Comparison of ENCODE assay signal across 10 cellular contexts in the genomic region with DNA sequence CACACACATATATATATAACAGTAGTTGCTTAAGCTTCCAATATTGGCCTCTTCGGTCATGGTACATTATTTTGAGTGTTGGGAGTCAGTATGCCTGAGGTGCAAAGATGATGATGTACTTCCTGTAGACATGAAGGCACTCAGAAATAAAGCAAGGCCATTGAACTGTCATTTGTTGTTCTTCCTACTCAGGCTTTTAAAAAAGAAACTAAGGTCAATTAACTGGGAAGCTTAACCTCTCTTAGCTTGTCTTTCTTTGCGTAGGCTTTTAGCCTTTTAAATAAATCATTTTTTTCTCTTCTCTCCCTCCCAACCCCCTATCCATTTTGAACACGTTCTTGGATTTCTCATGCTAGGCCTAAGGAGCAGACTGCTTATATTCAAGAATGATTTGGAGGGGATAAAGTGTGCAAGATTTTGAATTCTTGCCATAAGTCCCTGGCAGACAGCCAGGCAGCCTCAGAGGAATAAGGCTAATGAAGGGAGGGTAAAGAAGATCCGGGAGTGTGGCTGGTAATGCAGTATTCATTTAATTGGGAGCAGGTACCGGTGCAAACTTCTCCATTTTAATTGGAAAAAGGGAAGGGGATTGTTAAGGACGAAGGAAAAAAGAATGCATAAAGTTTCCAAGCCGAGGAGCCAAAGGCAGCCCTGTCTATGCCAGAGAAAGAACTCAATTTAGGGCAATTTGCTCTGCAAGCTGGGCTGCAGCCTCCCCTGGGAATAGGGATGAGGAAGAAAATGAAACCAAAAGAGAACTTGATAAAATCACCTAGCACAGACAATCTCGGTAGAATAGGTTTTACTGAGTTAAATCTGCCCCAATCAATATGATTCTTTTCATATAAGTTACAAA.
DNase-seq lines count a peak whose midpoint lies in the region; ATAC-seq and TF ChIP-seq lines count a peak whose summit lies in the region.
"Had no signal": no experiment of that assay in that cellular context is flagged by ENCODE, and none has a peak within 500 bp of the region (broad histone marks: within the 10 kb centered on the region; RNA-seq: fewer than 3 reads in every experiment).

No MANE protein-coding gene starts in this region.

- H3K27me3 ChIP-seq in neural cell (ENCODE audit: insufficient read depth, low read depth, low read length), result no peaks in the 10 kb centered on the region

- TF ChIP-seq CTCF in Calu3 (IDR thresholded peaks at IDR 0.05; ENCODE audit: unreplicated experiment) (no peak), neural cell (IDR thresholded peaks at IDR 0.05; ENCODE audit: poor library complexity, severe bottlenecking) (no peak)

- no peaks in the 10 kb centered on the region for H4K20me1 ChIP-seq in neural cell (ENCODE audit: insufficient read depth)

- intact Hi-C loops in Calu3 (cut with micrococcal nuclease; ENCODE audit: unreplicated experiment), result no loop called here

- H3K4me2 ChIP-seq in neural cell (ENCODE audit: low read length), result no peak overlapping the region

- no peak overlapping the region for H3K27ac ChIP-seq in neural cell (ENCODE audit: low read length)

- H3K9me2 ChIP-seq in neural cell (ENCODE audit: insufficient read depth, low read length), result no peaks in the 10 kb centered on the region

- TF ChIP-seq EP300 in neural cell (conservative IDR thresholded peaks at IDR 0.05; ENCODE audit: poor library complexity, severe bottlenecking), result no peak

- H3K4me1 Mint-ChIP-seq in Calu3 (ENCODE audit: low read depth, unreplicated experiment), result peaks cover 9% of the 10 kb centered on the region
- H3K4me1 Mint-ChIP-seq in activated CD8-positive, alpha-beta memory T cell treated with anti-CD3 and anti-CD28 coated beads, Interleukin-2, amount 10 ng/mL, durations not matched to agents 7 days and 5 days, result no peaks in the 10 kb centered on the region

- no peaks in the 10 kb centered on the region for H3K36me3 Mint-ChIP-seq in Calu3 (ENCODE audit: insufficient read depth, unreplicated experiment)
- no peaks in the 10 kb centered on the region for H3K36me3 Mint-ChIP-seq in activated CD8-positive, alpha-beta memory T cell treated with anti-CD3 and anti-CD28 coated beads, Interleukin-2, amount 10 ng/mL, durations not matched to agents 7 days and 5 days

- ATAC-seq in GM18909 (IDR thresholded peaks at IDR 0.05; ENCODE audit: poor library complexity, unreplicated experiment) (no peak), GM18519 (IDR thresholded peaks at IDR 0.05; ENCODE audit: low FRiP score, unreplicated experiment) (no peak), left lobe of liver (no peak)
- ATAC-seq in activated CD8-positive, alpha-beta memory T cell treated with anti-CD3 and anti-CD28 coated beads, Interleukin-2, amount 10 ng/mL, durations not matched to agents 7 days and 5 days, result no peak
- ATAC-seq: esophagus mucosa had no signal

- no peaks in the 10 kb centered on the region for H3K27me3 Mint-ChIP-seq in Calu3 (ENCODE audit: unreplicated experiment)
- H3K27me3 Mint-ChIP-seq in activated CD8-positive, alpha-beta memory T cell treated with anti-CD3 and anti-CD28 coated beads, Interleukin-2, amount 10 ng/mL, durations not matched to agents 7 days and 5 days, result no peaks in the 10 kb centered on the region

- H3K9me3 ChIP-seq in neural cell (ENCODE audit: low read length), result no peaks in the 10 kb centered on the region

- H3K4me3 ChIP-seq in neural cell (ENCODE audit: low read length), result no peak overlapping the region

- H3K79me2 ChIP-seq in neural cell (replicated peaks; ENCODE audit: insufficient read depth, low read length), result no peaks in the 10 kb centered on the region

- H3K27ac Mint-ChIP-seq in Calu3 (ENCODE audit: unreplicated experiment), result peak overlapping the region; percentile 7
- no peak overlapping the region for H3K27ac Mint-ChIP-seq in activated CD8-positive, alpha-beta memory T cell treated with anti-CD3 and anti-CD28 coated beads, Interleukin-2, amount 10 ng/mL, durations not matched to agents 7 days and 5 days

- peak overlapping the region; percentile 59 for H3K4me3 Mint-ChIP-seq in Calu3 (ENCODE audit: low read depth, unreplicated experiment)
- H3K4me3 Mint-ChIP-seq in activated CD8-positive, alpha-beta memory T cell treated with anti-CD3 and anti-CD28 coated beads, Interleukin-2, amount 10 ng/mL, durations not matched to agents 7 days and 5 days, result no peak overlapping the region

- no peak for DNase-seq in Calu3
- peak; percentile 35 for DNase-seq in NCI-H146 treated with DMSO at 0.1 percent for 48 hours (lab: John Stamatoyannopoulos, UW; ENCODE audit: unreplicated experiment)
- DNase-seq in amniotic epithelial cell (ENCODE audit: low read depth), result peak; percentile 3
- DNase-seq in activated CD8-positive, alpha-beta memory T cell treated with anti-CD3 and anti-CD28 coated beads, Interleukin-2, amount 10 ng/mL, durations not matched to agents 7 days and 5 days, result no peak
- no peak for DNase-seq in left lobe of liver (ENCODE audit: low spot score)
- DNase-seq: stimulated activated CD4-positive, alpha-beta T cell treated with anti-CD3 and anti-CD28 coated beads, Interleukin-4, amount 100 ng/mL, for 1 hour had no signal

- H2AFZ ChIP-seq in neural cell (ENCODE audit: low read depth, low read length), result no peak overlapping the region

- H3K36me3 ChIP-seq in neural cell (ENCODE audit: insufficient read depth, low read length), result no peaks in the 10 kb centered on the region

- no peaks in the 10 kb centered on the region for H3K9me3 Mint-ChIP-seq in Calu3 (ENCODE audit: low read depth, unreplicated experiment)
- peaks cover 3% of the 10 kb centered on the region for H3K9me3 Mint-ChIP-seq in activated CD8-positive, alpha-beta memory T cell treated with anti-CD3 and anti-CD28 coated beads, Interleukin-2, amount 10 ng/mL, durations not matched to agents 7 days and 5 days (ENCODE audit: low read depth)

- no peak overlapping the region for H3K9ac ChIP-seq in neural cell (ENCODE audit: low read length)

- CTCF ChIA-PET in Calu3 (lab: Charles Lee), result no interaction called here
- CTCF ChIA-PET in activated CD8-positive, alpha-beta memory T cell treated with anti-CD3 and anti-CD28 coated beads, Interleukin-2, amount 10 ng/mL, durations not matched to agents 7 days and 5 days (lab: Charles Lee), result no interaction called here

- TF ChIP-seq RAD21 in neural cell (conservative IDR thresholded peaks at IDR 0.05), result no peak

- H3F3A ChIP-seq in neural cell (ENCODE audit: insufficient read depth, low read length, poor library complexity, severe bottlenecking), result no peaks in the 10 kb centered on the region

- no TSS peak for BruUV-seq in Calu3 (replicated peaks; lab: Mats Ljungman, UMichigan)

TF ChIP-seq in neural cell, 6 proteins besides CTCF, POLR2A, EP300 and RAD21:
- TF ChIP-seq EZH2 (IDR thresholded peaks at IDR 0.05; ENCODE audit: borderline replicate concordance, insufficient read depth, low read length, poor library complexity, severe bottlenecking), result no peak
- peak; percentile 32 for TF ChIP-seq POLR2AphosphoS5 (IDR thresholded peaks at IDR 0.05)
- TF ChIP-seq, protein P1, sequence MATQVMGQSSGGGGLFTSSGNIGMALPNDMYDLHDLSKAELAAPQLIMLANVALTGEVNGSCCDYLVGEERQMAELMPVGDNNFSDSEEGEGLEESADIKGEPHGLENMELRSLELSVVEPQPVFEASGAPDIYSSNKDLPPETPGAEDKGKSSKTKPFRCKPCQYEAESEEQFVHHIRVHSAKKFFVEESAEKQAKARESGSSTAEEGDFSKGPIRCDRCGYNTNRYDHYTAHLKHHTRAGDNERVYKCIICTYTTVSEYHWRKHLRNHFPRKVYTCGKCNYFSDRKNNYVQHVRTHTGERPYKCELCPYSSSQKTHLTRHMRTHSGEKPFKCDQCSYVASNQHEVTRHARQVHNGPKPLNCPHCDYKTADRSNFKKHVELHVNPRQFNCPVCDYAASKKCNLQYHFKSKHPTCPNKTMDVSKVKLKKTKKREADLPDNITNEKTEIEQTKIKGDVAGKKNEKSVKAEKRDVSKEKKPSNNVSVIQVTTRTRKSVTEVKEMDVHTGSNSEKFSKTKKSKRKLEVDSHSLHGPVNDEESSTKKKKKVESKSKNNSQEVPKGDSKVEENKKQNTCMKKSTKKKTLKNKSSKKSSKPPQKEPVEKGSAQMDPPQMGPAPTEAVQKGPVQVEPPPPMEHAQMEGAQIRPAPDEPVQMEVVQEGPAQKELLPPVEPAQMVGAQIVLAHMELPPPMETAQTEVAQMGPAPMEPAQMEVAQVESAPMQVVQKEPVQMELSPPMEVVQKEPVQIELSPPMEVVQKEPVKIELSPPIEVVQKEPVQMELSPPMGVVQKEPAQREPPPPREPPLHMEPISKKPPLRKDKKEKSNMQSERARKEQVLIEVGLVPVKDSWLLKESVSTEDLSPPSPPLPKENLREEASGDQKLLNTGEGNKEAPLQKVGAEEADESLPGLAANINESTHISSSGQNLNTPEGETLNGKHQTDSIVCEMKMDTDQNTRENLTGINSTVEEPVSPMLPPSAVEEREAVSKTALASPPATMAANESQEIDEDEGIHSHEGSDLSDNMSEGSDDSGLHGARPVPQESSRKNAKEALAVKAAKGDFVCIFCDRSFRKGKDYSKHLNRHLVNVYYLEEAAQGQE (IDR thresholded peaks at IDR 0.05; ENCODE audit: borderline replicate concordance), result no peak

Comparison
In these comparisons a context has a peak if more than half of its experiments do, and no peak if none do; other contexts are left out.
1. DNase-seq: peak in NCI-H146 treated with DMSO at 0.1 percent for 48 hours (single experiment) and amniotic epithelial cell (single experiment); none in Calu3 (single experiment), activated CD8-positive, alpha-beta memory T cell treated with anti-CD3 and anti-CD28 coated beads, Interleukin-2, amount 10 ng/mL, durations not matched to agents 7 days and 5 days (single experiment) and left lobe of liver (single experiment).